In the genomic region with DNA sequence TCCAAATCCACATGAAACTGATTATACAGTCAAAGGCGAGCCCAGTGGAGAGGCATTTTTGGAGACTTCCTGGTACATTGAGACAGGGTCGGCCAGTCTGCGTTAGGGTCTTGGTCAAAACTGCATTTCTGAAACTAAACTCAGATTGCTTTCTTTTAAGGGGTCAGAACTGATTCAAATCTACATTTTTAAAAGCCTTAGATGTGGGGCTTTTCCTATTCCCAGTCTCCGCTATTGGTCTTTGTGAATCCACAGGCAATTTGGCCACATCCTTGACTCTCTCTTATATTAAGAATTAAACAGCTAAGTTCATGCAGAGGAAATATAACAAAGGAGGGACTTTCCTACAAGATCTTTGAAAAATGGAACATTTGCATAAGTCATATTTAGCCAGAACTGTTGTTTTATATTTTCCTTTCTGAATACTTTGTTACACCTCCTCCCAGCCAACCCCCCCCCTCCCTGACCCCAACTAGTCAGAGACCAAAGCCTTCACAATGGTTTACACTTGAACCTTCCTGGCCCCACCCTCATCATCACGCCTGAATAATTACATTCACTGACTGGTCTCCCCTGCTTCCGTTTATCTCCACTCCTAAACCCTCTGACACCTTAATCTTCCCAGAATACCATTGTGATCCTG, we compare ENCODE assay signal across 8 cellular contexts. TPM values are rescaled to one million over a fixed set of nuclear protein-coding genes. Genes with fewer than 3 reads are reported as not detected.
A peak's percentile ranks its signal among the peaks of the same experiment; 100 is the strongest.
DNase-seq lines count a peak whose midpoint lies in the region; ATAC-seq and TF ChIP-seq lines count a peak whose summit lies in the region.
"Had no signal": no experiment of that assay in that cellular context is flagged by ENCODE, and none has a peak within 500 bp of the region (broad histone marks: within the 10 kb centered on the region; RNA-seq: fewer than 3 reads in every experiment).

No MANE protein-coding gene starts in this region.

- peaks cover 5% of the 10 kb centered on the region for H3K27me3 Mint-ChIP-seq in progenitor cell of endocrine pancreas

- H3K27ac Mint-ChIP-seq in progenitor cell of endocrine pancreas: no peak overlapping the region

- no peak overlapping the region for H3K4me3 Mint-ChIP-seq in progenitor cell of endocrine pancreas (ENCODE audit: low read depth)

- DNase-seq in activated CD4-positive, alpha-beta T cell treated with anti-CD3 and anti-CD28 coated beads, Interleukin-2, amount 50 U/mL, for 1 hour: peak; percentile 31
- DNase-seq in stimulated activated CD4-positive, alpha-beta T cell treated with anti-CD3 and anti-CD28 coated beads, Interleukin-4, amount 100 ng/mL, for 24 hours: peak; percentile 71
- no peak for DNase-seq in progenitor cell of endocrine pancreas (ENCODE audit: low spot score, unreplicated experiment)
- DNase-seq in NK-92 treated with Interleukin-12 subunit alpha and Interleukin-12 subunit beta, amount 100 ng/mL, for 24 hours (lab: John Stamatoyannopoulos, UW): no peak

- TF ChIP-seq CTCF in progenitor cell of endocrine pancreas (IDR thresholded peaks at IDR 0.05; ENCODE audit: unreplicated experiment): no peak

- peaks cover 4% of the 10 kb centered on the region for H3K4me1 Mint-ChIP-seq in progenitor cell of endocrine pancreas (ENCODE audit: low read depth)

- no peaks in the 10 kb centered on the region for H3K36me3 Mint-ChIP-seq in progenitor cell of endocrine pancreas (ENCODE audit: insufficient read depth)

- ATAC-seq in GM18909 (IDR thresholded peaks at IDR 0.05; ENCODE audit: poor library complexity, unreplicated experiment) (peak; percentile 66), HG02759 (IDR thresholded peaks at IDR 0.05; ENCODE audit: unreplicated experiment) (peak; percentile 74), HG03439 (IDR thresholded peaks at IDR 0.05; ENCODE audit: unreplicated experiment) (no peak)
- ATAC-seq: HCT116 had no signal

- no peaks in the 10 kb centered on the region for H3K9me3 Mint-ChIP-seq in progenitor cell of endocrine pancreas (ENCODE audit: low read depth)

RNA-seq across cellular contexts. Expression of a gene that starts 30.9 kb away (rescaled TPM):
- total RNA-seq in progenitor cell of endocrine pancreas: 0.16 and 0.69 TPM in 2 replicates

RNA-seq across cellular contexts. Expression of a gene that starts 50.6 kb away (rescaled TPM):
- total RNA-seq in progenitor cell of endocrine pancreas: not detected in 2 replicates

RNA-seq across cellular contexts. Expression of a gene that starts 53.4 kb away (rescaled TPM):
- not detected in 2 replicates for total RNA-seq in progenitor cell of endocrine pancreas

Comparison
In these comparisons a context has a peak if more than half of its experiments do, and no peak if none do; other contexts are left out.
1. DNase-seq: peak in activated CD4-positive, alpha-beta T cell treated with anti-CD3 and anti-CD28 coated beads, Interleukin-2, amount 50 U/mL, for 1 hour (single experiment) and stimulated activated CD4-positive, alpha-beta T cell treated with anti-CD3 and anti-CD28 coated beads, Interleukin-4, amount 100 ng/mL, for 24 hours (single experiment); none in progenitor cell of endocrine pancreas (single experiment) and NK-92 treated with Interleukin-12 subunit alpha and Interleukin-12 subunit beta, amount 100 ng/mL, for 24 hours (single experiment).